ENCODE assay signal across 16 cellular contexts in the genomic region with DNA sequence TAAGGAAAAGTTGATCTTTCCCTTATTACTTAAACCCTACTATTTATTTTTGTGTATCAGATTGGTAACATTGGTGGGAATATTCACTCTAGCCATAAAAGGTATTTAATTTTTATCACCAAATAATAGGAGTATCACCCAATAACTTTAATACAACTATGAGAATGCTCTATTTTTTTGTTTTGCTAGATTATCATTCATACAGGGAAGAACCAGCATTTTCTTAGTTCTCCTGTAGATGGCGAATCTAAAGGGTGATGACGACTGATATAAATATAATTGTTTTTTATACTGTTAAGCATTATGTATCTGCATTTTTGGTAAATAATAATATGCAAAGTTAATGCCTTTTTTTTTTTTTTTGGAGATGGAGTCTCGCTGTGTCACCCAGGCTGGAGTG. TPM values are rescaled to one million over a fixed set of nuclear protein-coding genes. Genes with fewer than 3 reads are reported as not detected.
DNase-seq lines count a peak whose midpoint lies in the region; ATAC-seq and TF ChIP-seq lines count a peak whose summit lies in the region.
"Had no signal": no experiment of that assay in that cellular context is flagged by ENCODE, and none has a peak within 500 bp of the region (broad histone marks: within the 10 kb centered on the region; RNA-seq: fewer than 3 reads in every experiment).

No MANE protein-coding gene starts in this region.

- no peaks in the 10 kb centered on the region for H3K9me3 Mint-ChIP-seq in activated naive CD4-positive, alpha-beta T cell treated with anti-CD3 and anti-CD28 coated beads for 36 hours
- H3K9me3 Mint-ChIP-seq: activated T-cell treated with anti-CD3 and anti-CD28 coated beads, Interleukin-2, amount 50 U/mL, for 24 hours; T-cell had no signal

- H3K27me3 Mint-ChIP-seq in activated naive CD4-positive, alpha-beta T cell treated with anti-CD3 and anti-CD28 coated beads for 36 hours (ENCODE audit: low read depth) = peaks cover 3% of the 10 kb centered on the region
- H3K27me3 Mint-ChIP-seq: activated T-cell treated with anti-CD3 and anti-CD28 coated beads, Interleukin-2, amount 50 U/mL, for 24 hours; T-cell had no signal

- CTCF ChIA-PET in PC-3 (lab: Charles Lee) = no interaction called here
- CTCF ChIA-PET in activated naive CD4-positive, alpha-beta T cell treated with anti-CD3 and anti-CD28 coated beads for 36 hours (lab: Charles Lee) = interaction anchor here (0.6 to 0.7 kb wide), 2 partner anchors 111 to 141 kb away, joined by 3 read pairs; no protein-coding TSS in a partner anchor

- H3K4me3 ChIP-seq in PC-3 (ENCODE audit: low read length) (no peak overlapping the region), epithelial cell of esophagus (ENCODE audit: low read length) (no peak overlapping the region)
- H3K4me3 ChIP-seq: GM12878, testis had no signal

- no TSS peak for BruUV-seq in PC-3 (replicated peaks; lab: Mats Ljungman, UMichigan)

- no peak overlapping the region for H3K4me2 ChIP-seq in PC-3 (ENCODE audit: low read length)

- H3K9ac ChIP-seq in PC-3 (ENCODE audit: low read length) = no peak overlapping the region
- H3K9ac ChIP-seq: parathyroid adenoma had no signal

- no peak overlapping the region for H3K4me3 Mint-ChIP-seq in activated naive CD4-positive, alpha-beta T cell treated with anti-CD3 and anti-CD28 coated beads for 36 hours
- H3K4me3 Mint-ChIP-seq: activated T-cell treated with anti-CD3 and anti-CD28 coated beads, Interleukin-2, amount 50 U/mL, for 24 hours; T-cell had no signal

- H3K27ac Mint-ChIP-seq in activated naive CD4-positive, alpha-beta T cell treated with anti-CD3 and anti-CD28 coated beads for 36 hours = no peak overlapping the region
- H3K27ac Mint-ChIP-seq: activated T-cell treated with anti-CD3 and anti-CD28 coated beads, Interleukin-2, amount 50 U/mL, for 24 hours; T-cell had no signal

- ATAC-seq in PC-3 (no peak), HG03521 (IDR thresholded peaks at IDR 0.05; ENCODE audit: unreplicated experiment) (no peak)
- ATAC-seq: GM12878, T-cell had no signal

- DNase-seq in SIG-M5 treated with dmso at 0.1 percent for 504 hours (lab: John Stamatoyannopoulos, UW; ENCODE audit: unreplicated experiment) = peak; percentile 25
- DNase-seq in SIG-M5 (lab: John Stamatoyannopoulos, UW) = no peak
- peak; percentile 22 for DNase-seq in PC-3
- DNase-seq in epithelial cell of esophagus (ENCODE audit: low read depth) = no peak
- no peak for DNase-seq in activated naive CD4-positive, alpha-beta T cell treated with anti-CD3 and anti-CD28 coated beads for 36 hours
- no peak for DNase-seq in NCI-H1436 treated with DMSO at 0.1 percent for 48 hours (lab: John Stamatoyannopoulos, UW)
- DNase-seq in NCI-H526 treated with DMSO at 0.1 percent for 48 hours (lab: John Stamatoyannopoulos, UW) = no peak
- DNase-seq: activated T-cell treated with anti-CD3 and anti-CD28 coated beads, Interleukin-2, amount 50 U/mL, for 24 hours; amygdala; DMS79; NCI-H2107; T-cell; testis had no signal

- no peak overlapping the region for H2AFZ ChIP-seq in PC-3 (ENCODE audit: low read length)
- H2AFZ ChIP-seq: parathyroid adenoma had no signal

- H3K4me1 Mint-ChIP-seq in activated naive CD4-positive, alpha-beta T cell treated with anti-CD3 and anti-CD28 coated beads for 36 hours (ENCODE audit: low read depth) = no peaks in the 10 kb centered on the region
- H3K4me1 Mint-ChIP-seq: T-cell had no signal

- intact Hi-C loops in PC-3 (cut with micrococcal nuclease) = no loop called here
- intact Hi-C loops in activated naive CD4-positive, alpha-beta T cell treated with anti-CD3 and anti-CD28 coated beads for 36 hours (cut with micrococcal nuclease) = no loop called here

- H3K36me3 Mint-ChIP-seq in activated naive CD4-positive, alpha-beta T cell treated with anti-CD3 and anti-CD28 coated beads for 36 hours (ENCODE audit: low read depth) = no peaks in the 10 kb centered on the region
- H3K36me3 Mint-ChIP-seq: T-cell had no signal

- no peaks in the 10 kb centered on the region for H4K20me1 ChIP-seq in PC-3 (ENCODE audit: low read length)

- H3K9me2 ChIP-seq in PC-3 (replicated peaks; ENCODE audit: low read length) = no peaks in the 10 kb centered on the region

- POLR2A ChIA-PET in PC-3 (lab: Charles Lee; ENCODE audit: unreplicated experiment) = no interaction called here

- H3F3A ChIP-seq in PC-3 (ENCODE audit: low read length, unreplicated experiment) = no peaks in the 10 kb centered on the region

- no peaks in the 10 kb centered on the region for H3K27me3 ChIP-seq in PC-3 (ENCODE audit: low read length)
- H3K27me3 ChIP-seq: testis had no signal

- no peaks in the 10 kb centered on the region for H3K4me1 ChIP-seq in PC-3 (ENCODE audit: insufficient read depth, low read length)
- H3K4me1 ChIP-seq: parathyroid adenoma, testis had no signal

- no peak overlapping the region for H3K27ac ChIP-seq in PC-3 (ENCODE audit: low read length)
- H3K27ac ChIP-seq: parathyroid adenoma, testis had no signal

- no peaks in the 10 kb centered on the region for H3K9me3 ChIP-seq in PC-3 (ENCODE audit: low read length)
- H3K9me3 ChIP-seq: testis had no signal

- TF ChIP-seq CTCF in PC-3 (conservative IDR thresholded peaks at IDR 0.05; ENCODE audit: low read depth, low read length) = peak; percentile 37
- peak; percentile 20 for TF ChIP-seq CTCF in epithelial cell of esophagus (IDR thresholded peaks at IDR 0.05; ENCODE audit: insufficient read depth, low read depth, low read length, missing control alignments)

- no peaks in the 10 kb centered on the region for H3K36me3 ChIP-seq in PC-3 (ENCODE audit: low read depth, low read length)

- H3K79me2 ChIP-seq in PC-3 (ENCODE audit: low read length) = no peaks in the 10 kb centered on the region
- H3K79me2 ChIP-seq: parathyroid adenoma had no signal

RNA-seq across cellular contexts. Expression of a gene that starts 7.9 kb away (rescaled TPM):
- total RNA-seq in PC-3 (2014; rRNA removed) = 0.29 and 1.3 TPM in 2 replicates
- 1 to 10 TPM; 7.3 to 7.8 TPM for total RNA-seq in activated naive CD4-positive, alpha-beta T cell treated with anti-CD3 and anti-CD28 coated beads for 36 hours

Comparison
In these comparisons a context has a peak if more than half of its experiments do, and no peak if none do; other contexts are left out.
1. DNase-seq: peak in SIG-M5 treated with dmso at 0.1 percent for 504 hours (single experiment) and PC-3 (single experiment); none in SIG-M5 (single experiment), epithelial cell of esophagus (single experiment), activated naive CD4-positive, alpha-beta T cell treated with anti-CD3 and anti-CD28 coated beads for 36 hours (single experiment), NCI-H1436 treated with DMSO at 0.1 percent for 48 hours (single experiment) and NCI-H526 treated with DMSO at 0.1 percent for 48 hours (single experiment).